In genomic region chr1:119547805-119548204, GRCh38 we compare ENCODE assay signal across 1 cellular context.
TF ChIP-seq lines count a peak whose summit lies in the region.

No MANE protein-coding gene starts in this region.

TF ChIP-seq in GM23338, 12 proteins besides CTCF, POLR2A, EP300 and RAD21 (continued from another document):
- no peak for TF ChIP-seq ZNF462 (CRISPR knock-in tag; IDR thresholded peaks at IDR 0.05)
- no peak for TF ChIP-seq REST (IDR thresholded peaks at IDR 0.05; ENCODE audit: unreplicated experiment)
- no peak for TF ChIP-seq EZH2 (IDR thresholded peaks at IDR 0.05; ENCODE audit: low read depth, unreplicated experiment)
